Comparison of ENCODE assay signal across 1 cellular context in the genomic region with DNA sequence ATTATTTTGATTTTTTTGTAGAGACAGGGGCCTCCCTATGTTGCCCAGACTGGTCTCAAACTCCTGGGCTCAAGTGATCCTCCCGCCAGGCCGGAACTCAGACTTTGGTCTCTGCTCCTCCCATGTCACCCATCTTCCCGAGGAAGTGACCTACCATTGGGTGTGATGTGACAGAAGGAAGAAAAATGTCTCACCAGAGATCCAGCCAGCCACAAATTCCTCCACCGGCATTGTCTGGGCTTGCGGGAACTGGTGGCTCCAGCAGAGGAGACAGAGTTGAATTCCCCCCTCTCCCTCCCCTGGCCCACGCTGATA.
TF ChIP-seq lines count a peak whose summit lies in the region.

No MANE protein-coding gene starts in this region.

TF ChIP-seq in H1, 55 proteins besides CTCF, POLR2A, EP300 and RAD21:
- no peak for TF ChIP-seq JUND (IDR thresholded peaks at IDR 0.05; ENCODE audit: low read length)
- TF ChIP-seq SUZ12 (IDR thresholded peaks at IDR 0.05; ENCODE audit: low read length): no peak
- TF ChIP-seq RFX5 (IDR thresholded peaks at IDR 0.05; ENCODE audit: borderline replicate concordance, low read depth, low read length): no peak
- TF ChIP-seq RBBP5 (IDR thresholded peaks at IDR 0.05; ENCODE audit: borderline replicate concordance, low read depth, low read length): no peak
- TF ChIP-seq TAF7 (optimal IDR thresholded peaks at IDR 0.05; ENCODE audit: borderline replicate concordance, low read depth, low read length): no peak
- no peak for TF ChIP-seq EZH2 (IDR thresholded peaks at IDR 0.05; ENCODE audit: low read depth, low read length, severe bottlenecking)
- no peak for TF ChIP-seq CBX5 (IDR thresholded peaks at IDR 0.05; ENCODE audit: low read depth, low read length)
- TF ChIP-seq, protein P1, sequence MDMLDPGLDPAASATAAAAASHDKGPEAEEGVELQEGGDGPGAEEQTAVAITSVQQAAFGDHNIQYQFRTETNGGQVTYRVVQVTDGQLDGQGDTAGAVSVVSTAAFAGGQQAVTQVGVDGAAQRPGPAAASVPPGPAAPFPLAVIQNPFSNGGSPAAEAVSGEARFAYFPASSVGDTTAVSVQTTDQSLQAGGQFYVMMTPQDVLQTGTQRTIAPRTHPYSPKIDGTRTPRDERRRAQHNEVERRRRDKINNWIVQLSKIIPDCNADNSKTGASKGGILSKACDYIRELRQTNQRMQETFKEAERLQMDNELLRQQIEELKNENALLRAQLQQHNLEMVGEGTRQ (IDR thresholded peaks at IDR 0.05; ENCODE audit: low read length): no peak
- TF ChIP-seq TBP (IDR thresholded peaks at IDR 0.05; ENCODE audit: low read depth, low read length): no peak
- TF ChIP-seq, protein P2, sequence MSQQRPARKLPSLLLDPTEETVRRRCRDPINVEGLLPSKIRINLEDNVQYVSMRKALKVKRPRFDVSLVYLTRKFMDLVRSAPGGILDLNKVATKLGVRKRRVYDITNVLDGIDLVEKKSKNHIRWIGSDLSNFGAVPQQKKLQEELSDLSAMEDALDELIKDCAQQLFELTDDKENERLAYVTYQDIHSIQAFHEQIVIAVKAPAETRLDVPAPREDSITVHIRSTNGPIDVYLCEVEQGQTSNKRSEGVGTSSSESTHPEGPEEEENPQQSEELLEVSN (IDR thresholded peaks at IDR 0.05): no peak
- TF ChIP-seq SP2 (IDR thresholded peaks at IDR 0.05; ENCODE audit: low read length): no peak
- no peak for TF ChIP-seq SIRT6 (IDR thresholded peaks at IDR 0.05; ENCODE audit: low read length)
- no peak for TF ChIP-seq CREB1 (IDR thresholded peaks at IDR 0.05)
- no peak for TF ChIP-seq KDM1A (IDR thresholded peaks at IDR 0.05; ENCODE audit: borderline replicate concordance, low read length)
- TF ChIP-seq SIX5 (IDR thresholded peaks at IDR 0.05; ENCODE audit: low read depth, low read length): no peak
- no peak for TF ChIP-seq TAF1 (IDR thresholded peaks at IDR 0.05; ENCODE audit: low read depth, low read length)
- TF ChIP-seq BACH1 (IDR thresholded peaks at IDR 0.05; ENCODE audit: low read length): no peak
- no peak for TF ChIP-seq RNF2 (IDR thresholded peaks at IDR 0.05; ENCODE audit: borderline replicate concordance, low read depth, low read length, missing control alignments, poor library complexity, severe bottlenecking)
- TF ChIP-seq YY1 (IDR thresholded peaks at IDR 0.05; ENCODE audit: low read depth, low read length): no peak
- TF ChIP-seq NRF1 (IDR thresholded peaks at IDR 0.05; ENCODE audit: low read depth, low read length): no peak
